ENCODE assay signal across 28 cellular contexts in genomic region chr14:56295743-56296142, GRCh38.
DNase-seq lines count a peak whose midpoint lies in the region; ATAC-seq, FAIRE-seq and TF ChIP-seq lines count a peak whose summit lies in the region.
"Had no signal": no experiment of that assay in that cellular context is flagged by ENCODE, and none has a peak within 500 bp of the region (broad histone marks: within the 10 kb centered on the region; RNA-seq: fewer than 3 reads in every experiment).

No MANE protein-coding gene starts in this region.

- no peak overlapping the region for H3K23ac ChIP-seq in neuronal stem cell (ENCODE audit: low read depth, low read length, poor library complexity)

- TF ChIP-seq CTCF in RWPE2 (IDR thresholded peaks at IDR 0.05; ENCODE audit: poor library complexity, severe bottlenecking) (no peak), psoas muscle (IDR thresholded peaks at IDR 0.05) (no peak)

- no peak overlapping the region for H2AFZ ChIP-seq in neuronal stem cell (ENCODE audit: low read length)
- H2AFZ ChIP-seq: PC-9 had no signal

- no peak overlapping the region for H3K4ac ChIP-seq in neuronal stem cell (ENCODE audit: low read length)

- no peak overlapping the region for H2AK5ac ChIP-seq in neuronal stem cell (ENCODE audit: low read depth, low read length)

- peak overlapping the region; percentile 40 for H3K18ac ChIP-seq in neuronal stem cell (ENCODE audit: low read length)

- H3K27ac ChIP-seq in RWPE2 (ENCODE audit: poor library complexity, severe bottlenecking) (no peak overlapping the region), epithelial cell of prostate (no peak overlapping the region), neuronal stem cell (replicated peaks; ENCODE audit: low read length) (no peak overlapping the region), psoas muscle (no peak overlapping the region)
- H3K27ac ChIP-seq: A549, PC-9 had no signal

- H3K14ac ChIP-seq in neuronal stem cell (ENCODE audit: low read length) = no peak overlapping the region

- no peak overlapping the region for H2BK15ac ChIP-seq in neuronal stem cell (ENCODE audit: low read length)

- H3K4me1 ChIP-seq in RWPE2 (ENCODE audit: insufficient read depth, poor library complexity, severe bottlenecking) (no peaks in the 10 kb centered on the region), neuronal stem cell (ENCODE audit: control insufficient read depth in 2 of 2, insufficient read depth in 1 of 2, low read depth in 1 of 2, low read length in 2 of 2) (peaks cover 0 to 6% of the 10 kb centered on the region in 2 donors), psoas muscle (no peaks in the 10 kb centered on the region)
- H3K4me1 ChIP-seq: A549, Caco-2 had no signal

- no peak overlapping the region for H2BK12ac ChIP-seq in neuronal stem cell (ENCODE audit: low read length)

- H2BK120ac ChIP-seq in neuronal stem cell (ENCODE audit: low read depth, low read length) = no peak overlapping the region

- no CpG with 5 or more reads among the region's 3 CpGs for WGBS in neuronal stem cell (ENCODE audit: extremely low coverage in 2 of 2, insufficient read length in 2 of 2, insufficient replicate concordance in 1 of 2), 2 donors
- 83 to 87% (median 86%) methylated on average over 3 of the region's 3 CpGs for WGBS in psoas muscle, 3 donors

- H3K4me3 ChIP-seq in RWPE2 (ENCODE audit: severe bottlenecking) = no peak overlapping the region
- H3K4me3 ChIP-seq in neuronal stem cell (ENCODE audit: low read length in 2 of 2) = no peak overlapping the region
- no peak overlapping the region for H3K4me3 ChIP-seq in psoas muscle
- H3K4me3 ChIP-seq: A549, MG63, PC-9 had no signal

- H4K8ac ChIP-seq in neuronal stem cell (ENCODE audit: low read depth, low read length) = no peak overlapping the region

- H3K9ac ChIP-seq in neuronal stem cell (ENCODE audit: low read depth, low read length, poor library complexity) = no peak overlapping the region
- H3K9ac ChIP-seq: SK-N-SH had no signal

- H2BK5ac ChIP-seq in neuronal stem cell (ENCODE audit: low read length) = no peak overlapping the region

- peak; percentile 63 for FAIRE-seq in HTR-8/SVneo (lab: Jason Lieb, UNC)
- FAIRE-seq: A549, G401.6, GM12891, GM19239 had no signal

- intact Hi-C loops in psoas muscle (cut with DNase I) = no loop called here

- H3K9me3 ChIP-seq in RWPE2 (ENCODE audit: severe bottlenecking) = no peaks in the 10 kb centered on the region
- no peaks in the 10 kb centered on the region for H3K9me3 ChIP-seq in neuronal stem cell (replicated peaks in 1 of 2; ENCODE audit: control insufficient read depth in 2 of 2, insufficient read depth in 1 of 2, low read depth in 1 of 2, low read length in 2 of 2)
- H3K9me3 ChIP-seq in psoas muscle = no peaks in the 10 kb centered on the region
- H3K9me3 ChIP-seq: A549, Caco-2, MG63, SK-N-SH had no signal

- DNase-seq in HTR-8/SVneo (ENCODE audit: insufficient read length, low spot score) (no peak), RWPE2 (ENCODE audit: low spot score) (no peak), epithelial cell of prostate (ENCODE audit: low read depth, low spot score) (peak; percentile 62), neuronal stem cell (ENCODE audit: low spot score) (no peak), NCI-H2171 treated with DMSO at 0.1 percent for 48 hours (lab: John Stamatoyannopoulos, UW) (no peak), psoas muscle (no peak), activated gamma-delta T cell treated with Interleukin-2 at 50 U/mL for 16 hours (no peak)
- DNase-seq: C1 segment of cervical spinal cord; Caco-2; CD8-positive, alpha-beta T cell; Kasumi-1; MG63; NCI-H1105 treated with DMSO at 0.1 percent for 48 hours; NCI-H2029 treated with DMSO at 0.1 percent for 48 hours; NCI-H345; NCI-H524; NCI-H748 treated with DMSO at 0.1 percent for 48 hours; PC-9; RPMI8226; SIG-M5; SK-N-SH; SW 1271 had no signal

- no peaks in the 10 kb centered on the region for H3K79me1 ChIP-seq in neuronal stem cell (ENCODE audit: low read depth, low read length)

- no peaks in the 10 kb centered on the region for H3K36me3 ChIP-seq in RWPE2 (ENCODE audit: low read depth)
- H3K36me3 ChIP-seq in neuronal stem cell (replicated peaks in 1 of 2; ENCODE audit: control insufficient read depth in 2 of 2, insufficient read depth in 2 of 2, low read length in 2 of 2) = peaks cover 7 to 18% of the 10 kb centered on the region in 2 donors
- no peaks in the 10 kb centered on the region for H3K36me3 ChIP-seq in psoas muscle (ENCODE audit: insufficient read depth in 1 of 2, low read depth in 1 of 2)
- H3K36me3 ChIP-seq: MG63 had no signal

- no peak overlapping the region for H3K4me2 ChIP-seq in neuronal stem cell (ENCODE audit: insufficient read depth, low read length, poor library complexity, severe bottlenecking)
- H3K4me2 ChIP-seq: A549, PC-9, SK-N-SH had no signal

- H4K91ac ChIP-seq in neuronal stem cell (ENCODE audit: low read depth, low read length, poor library complexity) = no peak overlapping the region

- no peaks in the 10 kb centered on the region for H3K27me3 ChIP-seq in RWPE2 (ENCODE audit: insufficient read depth, poor library complexity, severe bottlenecking)
- H3K27me3 ChIP-seq in neuronal stem cell (ENCODE audit: control insufficient read depth in 3 of 3, insufficient read depth in 3 of 3, low read depth in 1 of 3, low read length in 3 of 3) = no peaks in the 10 kb centered on the region
- H3K27me3 ChIP-seq in psoas muscle (ENCODE audit: insufficient read depth in 3 of 3, low read length in 2 of 3) = no peaks in the 10 kb centered on the region
- H3K27me3 ChIP-seq: MG63 had no signal

- ATAC-seq in RWPE2 (ENCODE audit: low read depth) = peak; percentile 53; the same call in 1 of the 3 replicates
- ATAC-seq in GM21423 (IDR thresholded peaks at IDR 0.05; ENCODE audit: unreplicated experiment) = no peak
- ATAC-seq in psoas muscle = no peak
- ATAC-seq: A549; CD8-positive, alpha-beta T cell; HCT116 had no signal
